Comparison of ENCODE assay signal across 26 cellular contexts in genomic region chr12:15014708-15015107, GRCh38. TPM values are rescaled to one million over a fixed set of nuclear protein-coding genes. Genes with fewer than 3 reads are reported as not detected.
"Had no signal": no experiment of that assay in that cellular context is flagged by ENCODE, and none has a peak within 500 bp of the region (broad histone marks: within the 10 kb centered on the region; RNA-seq: fewer than 3 reads in every experiment).

No MANE protein-coding gene starts in this region.

- H3K27me3 ChIP-seq: esophagus muscularis mucosa, gastroesophageal sphincter, right atrium auricular region, sigmoid colon had no signal

- ATAC-seq: gastroesophageal sphincter; left ventricle myocardium superior; naive thymus-derived CD4-positive, alpha-beta T cell; stimulated activated naive CD8-positive, alpha-beta T cell treated with anti-CD3 and anti-CD28 coated beads, Interleukin-15, amount 100 ng/mL, for 72 hours had no signal

- H3K9me3 ChIP-seq: esophagus muscularis mucosa, gastroesophageal sphincter, neutrophil, right atrium auricular region, sigmoid colon, thoracic aorta had no signal

- H3K36me3 ChIP-seq: esophagus muscularis mucosa, gastroesophageal sphincter, neutrophil, right atrium auricular region, sigmoid colon, thoracic aorta had no signal

- H3K4me3 ChIP-seq: esophagus muscularis mucosa, gastroesophageal sphincter, right atrium auricular region, sigmoid colon, skin epidermis had no signal

- H3K27ac ChIP-seq: esophagus muscularis mucosa, gastroesophageal sphincter, neutrophil, right atrium auricular region, sigmoid colon, skin epidermis, thoracic aorta had no signal

- H3K4me1 ChIP-seq: gastroesophageal sphincter, right atrium auricular region had no signal

- DNase-seq: cortex of kidney; effector memory CD4-positive, alpha-beta T cell; glutamatergic neuron; islet precursor cell; left ventricle myocardium superior; mesendoderm; naive thymus-derived CD4-positive, alpha-beta T cell; posterior cingulate gyrus; sigmoid colon; stimulated activated CD4-positive, alpha-beta T cell treated with anti-CD3 and anti-CD28 coated beads, Interleukin-2, amount 100 ng/mL, for 24 hours; stimulated activated CD4-positive, alpha-beta T cell treated with anti-CD3 and anti-CD28 coated beads, Interleukin-4, amount 100 ng/mL, for 4 hours; stimulated activated naive B cell treated with anti-CD40 and anti-IgM and Interleukin-4, amounts not matched to agents 10 μg/mL and 1 μg/mL and 100 μg/mL, for 72 hours; stimulated activated naive CD8-positive, alpha-beta T cell treated with anti-CD3 and anti-CD28 coated beads, Interleukin-15, amount 100 ng/mL, for 72 hours; trophoblast cell had no signal

- H3K9me3 Mint-ChIP-seq: naive thymus-derived CD4-positive, alpha-beta T cell; stimulated activated naive B cell treated with anti-CD40 and anti-IgM and Interleukin-4, amounts not matched to agents 10 μg/mL and 1 μg/mL and 100 μg/mL, for 72 hours; stimulated activated naive CD8-positive, alpha-beta T cell treated with anti-CD3 and anti-CD28 coated beads, Interleukin-15, amount 100 ng/mL, for 72 hours had no signal

- H3K36me3 Mint-ChIP-seq: naive thymus-derived CD4-positive, alpha-beta T cell; stimulated activated naive B cell treated with anti-CD40 and anti-IgM and Interleukin-4, amounts not matched to agents 10 μg/mL and 1 μg/mL and 100 μg/mL, for 72 hours had no signal

- H3K4me3 Mint-ChIP-seq: naive thymus-derived CD4-positive, alpha-beta T cell; stimulated activated naive B cell treated with anti-CD40 and anti-IgM and Interleukin-4, amounts not matched to agents 10 μg/mL and 1 μg/mL and 100 μg/mL, for 72 hours; stimulated activated naive CD8-positive, alpha-beta T cell treated with anti-CD3 and anti-CD28 coated beads, Interleukin-15, amount 100 ng/mL, for 72 hours had no signal

- H3K4me1 Mint-ChIP-seq: naive thymus-derived CD4-positive, alpha-beta T cell; stimulated activated naive B cell treated with anti-CD40 and anti-IgM and Interleukin-4, amounts not matched to agents 10 μg/mL and 1 μg/mL and 100 μg/mL, for 72 hours; stimulated activated naive CD8-positive, alpha-beta T cell treated with anti-CD3 and anti-CD28 coated beads, Interleukin-15, amount 100 ng/mL, for 72 hours had no signal

- H3K27ac Mint-ChIP-seq: naive thymus-derived CD4-positive, alpha-beta T cell; stimulated activated naive B cell treated with anti-CD40 and anti-IgM and Interleukin-4, amounts not matched to agents 10 μg/mL and 1 μg/mL and 100 μg/mL, for 72 hours; stimulated activated naive CD8-positive, alpha-beta T cell treated with anti-CD3 and anti-CD28 coated beads, Interleukin-15, amount 100 ng/mL, for 72 hours had no signal

RNA-seq across cellular contexts. Expression of gene PDE6H, which starts 41.9 kb away (rescaled TPM):
- total RNA-seq: esophagus muscularis mucosa, fibroblast of villous mesenchyme, gastroesophageal sphincter, left ventricle myocardium superior, lung microvascular endothelial cell, osteocyte, pulmonary artery endothelial cell, right atrium auricular region, sigmoid colon, subcutaneous adipose tissue, thoracic aorta had no signal
- polyA plus RNA-seq: naive thymus-derived CD4-positive, alpha-beta T cell; neural cell; sigmoid colon had no signal
